17 cellular contexts compared by ENCODE assay signal in the genomic region with DNA sequence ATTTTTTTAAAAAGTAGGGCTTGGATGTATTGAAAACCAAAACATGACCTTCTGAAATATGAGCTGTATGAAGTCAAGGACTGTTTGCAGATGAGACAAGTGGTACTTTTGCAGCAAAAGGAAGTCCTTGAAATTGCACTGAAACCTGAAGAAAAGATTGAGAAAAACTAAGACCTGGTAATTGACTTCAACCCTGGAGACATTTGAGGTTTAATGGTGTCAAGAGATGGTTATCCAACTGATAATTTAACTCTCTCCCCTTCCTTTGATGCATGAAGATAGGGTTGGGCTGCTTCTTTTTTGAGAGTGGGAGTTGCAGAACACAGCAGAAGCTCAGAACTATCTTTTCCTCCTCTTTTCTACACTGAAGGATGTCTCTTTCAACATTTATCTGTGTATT.
"Had no signal": no experiment of that assay in that cellular context is flagged by ENCODE, and none has a peak within 500 bp of the region (broad histone marks: within the 10 kb centered on the region; RNA-seq: fewer than 3 reads in every experiment).

No MANE protein-coding gene starts in this region.

- H3K4me3 ChIP-seq: heart left ventricle, pancreas, upper lobe of right lung had no signal

- ATAC-seq: activated T-cell treated with anti-CD3 and anti-CD28 coated beads, Interleukin-2, amount 50 U/mL, for 72 hours; heart left ventricle; natural killer cell treated with Interleukin-12 subunit alpha and Interleukin-12 subunit beta and Interleukin-15 and Interleukin-18, amount 100 ng/mL, for 72 hours; pancreas; right cardiac atrium; stimulated activated naive CD8-positive, alpha-beta T cell treated with anti-CD3 and anti-CD28 coated beads, Interleukin-15, Interleukin-2, amounts not matched to agents 100 U/mL and 50 U/mL, for 24 hours; upper lobe of right lung had no signal

- DNase-seq: activated CD4-positive, alpha-beta memory T cell treated with anti-CD3 and anti-CD28 coated beads for 36 hours; activated CD4-positive, alpha-beta T cell treated with anti-CD3 and anti-CD28 coated beads for 48 hours; activated effector memory CD4-positive, alpha-beta T cell treated with anti-CD3 and anti-CD28 coated beads, Interleukin-2, amount 50 U/mL, for 16 hours; activated naive CD4-positive, alpha-beta T cell treated with anti-CD3 and anti-CD28 coated beads, Interleukin-2, amount 10 ng/mL, durations not matched to agents 7 days and 5 days; activated T-cell treated with anti-CD3 and anti-CD28 coated beads, Interleukin-2, amount 50 U/mL, for 72 hours; amygdala; cortex of kidney; endodermal cell; heart left ventricle; pancreas; right cardiac atrium; stimulated activated CD4-positive, alpha-beta T cell treated with anti-CD3 and anti-CD28 coated beads, Interleukin-4, amount 100 ng/mL, for 4 hours; stimulated activated naive CD8-positive, alpha-beta T cell treated with anti-CD3 and anti-CD28 coated beads, Interleukin-15, Interleukin-2, amounts not matched to agents 100 U/mL and 50 U/mL, for 24 hours; upper lobe of right lung had no signal

- H3K4me1 ChIP-seq: pancreas, upper lobe of right lung had no signal

- H3K36me3 ChIP-seq: heart left ventricle, neutrophil, pancreas, upper lobe of right lung had no signal

- H3K9me3 ChIP-seq: heart left ventricle, neutrophil, pancreas, upper lobe of right lung had no signal

- H3K27me3 ChIP-seq: heart left ventricle, neutrophil, pancreas, upper lobe of right lung had no signal

- H3K27ac ChIP-seq: epithelial cell of prostate, neutrophil, pancreas, upper lobe of right lung had no signal
